Comparison of ENCODE assay signal across 8 cellular contexts in the genomic region with DNA sequence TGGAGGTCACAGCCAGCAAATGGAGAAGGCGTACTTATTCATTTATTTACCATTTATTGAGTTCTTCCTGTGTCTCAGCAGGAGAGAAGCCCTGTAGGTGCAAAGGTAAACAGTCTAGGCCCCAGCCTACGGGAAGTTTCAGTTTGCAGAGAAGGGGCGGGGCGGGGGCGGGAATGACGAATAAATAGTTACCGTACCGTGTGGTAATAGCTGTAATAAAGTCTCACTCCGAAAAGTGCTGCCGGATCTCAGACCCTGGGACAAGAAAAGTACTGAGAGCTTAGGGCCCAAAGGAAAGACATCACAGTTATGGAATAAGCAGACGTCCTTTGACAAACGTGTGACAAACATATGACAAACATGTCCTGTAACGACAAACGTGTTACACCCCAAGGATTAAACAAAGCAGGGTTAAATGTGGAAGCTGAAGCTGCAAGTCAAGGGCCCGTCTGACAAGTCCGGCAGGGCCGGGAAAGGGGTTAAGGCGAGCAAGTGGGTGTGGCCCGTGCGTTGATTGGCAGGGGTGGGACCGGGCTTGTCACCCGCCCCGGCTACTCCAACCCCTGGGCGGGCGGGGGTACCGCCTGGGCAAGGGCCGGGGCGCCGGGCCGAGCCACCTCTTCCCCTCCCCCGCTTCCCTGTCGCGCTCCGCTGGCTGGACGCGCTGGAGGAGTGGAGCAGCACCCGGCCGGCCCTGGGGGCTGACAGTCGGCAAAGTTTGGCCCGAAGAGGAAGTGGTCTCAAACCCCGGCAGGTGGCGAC. TPM values are rescaled to one million over a fixed set of nuclear protein-coding genes. Genes with fewer than 3 reads are reported as not detected.
DNase-seq lines count a peak whose midpoint lies in the region; ATAC-seq and TF ChIP-seq lines count a peak whose summit lies in the region.

TSS of gene LRP10 (plus strand) at position 541 of the 762 bp plus-strand sequence. CDS start 564 bp downstream, outside the sequence.

- peak; percentile 75 for TF ChIP-seq POLR2A in GM15510 (IDR thresholded peaks at IDR 0.05; ENCODE audit: borderline replicate concordance, extremely low read depth, insufficient read length)

- H3K4me1 Mint-ChIP-seq in T-helper 17 cell, result peaks cover 30% of the 10 kb centered on the region

- H3K27me3 ChIP-seq in right cardiac atrium (ENCODE audit: control insufficient read depth, insufficient read depth), result no peaks in the 10 kb centered on the region
- H3K27me3 ChIP-seq in rectal smooth muscle tissue (ENCODE audit: control insufficient read depth, insufficient read depth, low read length), result no peaks in the 10 kb centered on the region

- peak; percentile 20 for DNase-seq in NCI-H128 (lab: John Stamatoyannopoulos, UW; ENCODE audit: unreplicated experiment)
- DNase-seq in T-helper 17 cell, result peak; percentile 55 to 65 (median 65)
- DNase-seq in right cardiac atrium, result peak; percentile 92 to 97 (median 97)
- no peak for DNase-seq in cortex of kidney (lab: John Stamatoyannopoulos, UW)

- intact Hi-C loops in right cardiac atrium (cut with DNase I), result no loop called here

- H3K4me3 Mint-ChIP-seq in T-helper 17 cell, result peak within 1 kb of the TSS; percentile 95

- H3K27ac Mint-ChIP-seq in T-helper 17 cell, result peak within 1 kb of the TSS; percentile 96

- H3K27me3 Mint-ChIP-seq in T-helper 17 cell, result no peaks in the 10 kb centered on the region

- peaks cover 2% of the 10 kb centered on the region for H3K36me3 Mint-ChIP-seq in T-helper 17 cell (ENCODE audit: low read depth)

- H3K36me3 ChIP-seq in rectal smooth muscle tissue (ENCODE audit: control insufficient read depth, insufficient read depth, low read length), result peaks cover 21% of the 10 kb centered on the region

- H3K9ac ChIP-seq in rectal smooth muscle tissue (ENCODE audit: low read length), result peak within 1 kb of the TSS; percentile 94

- no peaks in the 10 kb centered on the region for H3K9me3 ChIP-seq in T-helper 17 cell (ENCODE audit: control insufficient read depth, low read length, poor library complexity, severe bottlenecking)
- no peaks in the 10 kb centered on the region for H3K9me3 ChIP-seq in right cardiac atrium (ENCODE audit: control insufficient read depth, low read length)

- under 1% methylated on average over 42 of the region's 42 CpGs for WGBS in right cardiac atrium

- ATAC-seq in HG02763 (IDR thresholded peaks at IDR 0.05; ENCODE audit: unreplicated experiment) (peak; percentile 81), T-helper 17 cell (peak; percentile 81), right cardiac atrium (peak; percentile 97)

- peaks cover 5% of the 10 kb centered on the region for H3K4me1 ChIP-seq in right cardiac atrium (ENCODE audit: control insufficient read depth, insufficient read depth, low read length)
- peaks cover 12% of the 10 kb centered on the region for H3K4me1 ChIP-seq in rectal smooth muscle tissue (ENCODE audit: control insufficient read depth, insufficient read depth, low read length)

- H3K4me3 ChIP-seq in right cardiac atrium (ENCODE audit: low read length) (peak within 1 kb of the TSS; percentile 72), rectal smooth muscle tissue (ENCODE audit: low read length) (peak within 1 kb of the TSS; percentile 81)

- peak within 1 kb of the TSS; percentile 96 for H3K27ac ChIP-seq in angular gyrus (ENCODE audit: low read depth, low read length)
- H3K27ac ChIP-seq in right cardiac atrium (ENCODE audit: low read length), result peak within 1 kb of the TSS; percentile 81
- peak within 1 kb of the TSS; percentile 99 for H3K27ac ChIP-seq in rectal smooth muscle tissue (ENCODE audit: low read depth, low read length)

RNA-seq across cellular contexts. Expression of gene LRP10, which starts in this region (rescaled TPM):
- total RNA-seq in T-helper 17 cell (10 to 100 TPM; 76.9 to 84.5 TPM), right cardiac atrium (10 to 100 TPM; 66.2 to 89.7 (median 76.5) TPM)
- polyA plus RNA-seq in right cardiac atrium, result 28.7 TPM
